Comparison of ENCODE assay signal across 8 cellular contexts in the genomic region with DNA sequence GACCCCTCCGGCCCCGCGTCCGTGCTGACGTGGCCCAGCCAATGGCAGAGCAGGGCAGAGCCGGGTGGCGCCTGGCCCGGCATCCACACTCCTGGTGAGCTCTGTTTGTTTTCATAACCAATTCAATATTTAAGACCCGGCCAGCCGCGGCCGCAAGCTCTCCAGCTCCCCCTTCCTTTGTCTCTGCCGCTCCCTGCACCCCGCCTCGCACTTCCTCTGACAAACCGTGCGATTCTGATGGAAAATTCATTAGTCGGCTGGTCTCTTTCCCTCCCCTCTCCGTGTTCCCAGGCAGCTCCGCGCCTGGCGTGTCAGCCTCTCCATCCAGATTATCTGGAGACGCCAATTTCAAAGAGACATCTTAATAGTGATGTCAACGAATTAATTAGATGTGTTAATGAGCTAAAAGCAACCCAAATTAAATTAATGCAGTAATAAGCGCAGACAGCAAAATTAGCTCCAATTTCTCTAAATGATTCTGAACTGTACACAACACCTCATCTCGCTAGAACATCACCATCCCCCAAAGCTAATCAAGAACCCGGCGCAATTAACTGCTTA. TPM values are rescaled to one million over a fixed set of nuclear protein-coding genes. Genes with fewer than 3 reads are reported as not detected.
DNase-seq lines count a peak whose midpoint lies in the region; TF ChIP-seq lines count a peak whose summit lies in the region.

No MANE protein-coding gene starts in this region.

- H3K4me3 ChIP-seq in NB4 (ENCODE audit: low read depth, low read length) (no peak overlapping the region), astrocyte of the cerebellum (ENCODE audit: low read depth, low read length) (no peak overlapping the region), mesenchymal stem cell (ENCODE audit: insufficient read depth in 1 of 2, low read depth in 1 of 2, low read length in 2 of 2) (no peak overlapping the region)
- no peak overlapping the region for H3K4me3 ChIP-seq in CD8-positive, alpha-beta memory T cell (ENCODE audit: low read length)

- in situ Hi-C loops in astrocyte of the cerebellum (cut with HindIII; ENCODE audit: low sequenced_read_pairs), result no loop called here

- no peak overlapping the region for H3K27ac ChIP-seq in mesenchymal stem cell (ENCODE audit: low read length, poor library complexity, severe bottlenecking)
- no peak overlapping the region for H3K27ac ChIP-seq in CD8-positive, alpha-beta memory T cell (ENCODE audit: low read depth, low read length)

- H3K4me2 ChIP-seq in mesenchymal stem cell (ENCODE audit: low read length, poor library complexity, severe bottlenecking), result peak overlapping the region; percentile 7

- no peak overlapping the region for H2BK5ac ChIP-seq in mesenchymal stem cell (ENCODE audit: low read depth, low read length, poor library complexity, severe bottlenecking)

- no peak overlapping the region for H3K4ac ChIP-seq in mesenchymal stem cell (ENCODE audit: low read depth in 1 of 2, low read length in 2 of 2)

- TF ChIP-seq CTCF in NB4 (IDR thresholded peaks at IDR 0.05; ENCODE audit: low read depth, low read length), result peak; percentile 53
- peak; percentile 44 for TF ChIP-seq CTCF in astrocyte of the cerebellum (IDR thresholded peaks at IDR 0.05; ENCODE audit: low read depth, low read length, missing control alignments)

- no peak overlapping the region for H4K91ac ChIP-seq in mesenchymal stem cell (ENCODE audit: low read length)

- peaks cover 10% of the 10 kb centered on the region for H3K4me1 ChIP-seq in mesenchymal stem cell (ENCODE audit: control insufficient read depth, insufficient read depth, low read depth, low read length)
- H3K4me1 ChIP-seq in CD8-positive, alpha-beta memory T cell (ENCODE audit: insufficient read depth, low read length), result no peaks in the 10 kb centered on the region

- H3K36me3 ChIP-seq in mesenchymal stem cell (ENCODE audit: control insufficient read depth in 1 of 2, insufficient read depth in 2 of 2, low read depth in 1 of 2, low read length in 2 of 2), result no peaks in the 10 kb centered on the region
- H3K36me3 ChIP-seq in CD8-positive, alpha-beta memory T cell (ENCODE audit: insufficient read depth, low read length), result no peaks in the 10 kb centered on the region

- no peak overlapping the region for H3K14ac ChIP-seq in mesenchymal stem cell (ENCODE audit: low read length in 2 of 2)

- no peak overlapping the region for H2BK12ac ChIP-seq in mesenchymal stem cell (ENCODE audit: low read length in 2 of 2)

- no peak overlapping the region for H3K18ac ChIP-seq in mesenchymal stem cell (ENCODE audit: low read depth in 1 of 2, low read length in 2 of 2)

- no peak overlapping the region for H3K27ac Mint-ChIP-seq in CD8-positive, alpha-beta memory T cell

- POLR2A ChIA-PET in CD8-positive, alpha-beta memory T cell (lab: Charles Lee), result no interaction called here

- peak overlapping the region; percentile 37 for H2AFZ ChIP-seq in mesenchymal stem cell (ENCODE audit: low read depth, low read length)

- peak overlapping the region; percentile 57 for H4K8ac ChIP-seq in mesenchymal stem cell (ENCODE audit: low read length)

- no peak overlapping the region for H2BK120ac ChIP-seq in mesenchymal stem cell (ENCODE audit: low read depth, low read length)

- H3K4me1 Mint-ChIP-seq in CD8-positive, alpha-beta memory T cell, result peaks cover 2 to 6% (median 6%) of the 10 kb centered on the region in 3 donors

- no peaks in the 10 kb centered on the region for H3K79me1 ChIP-seq in mesenchymal stem cell (replicated peaks; ENCODE audit: low read length, poor library complexity, severe bottlenecking)

- H2AK5ac ChIP-seq in mesenchymal stem cell (ENCODE audit: low read length, severe bottlenecking), result no peak overlapping the region

- CTCF ChIA-PET in CD8-positive, alpha-beta memory T cell (lab: Charles Lee), result interaction anchor here (1.0 to 2.1 kb wide), 3 partner anchors 9 to 70 kb away, joined by 4 to 5 read pairs (median 5); no protein-coding TSS in a partner anchor

- H3K27me3 Mint-ChIP-seq in CD8-positive, alpha-beta memory T cell, result peaks cover 47 to 57% of the 10 kb centered on the region in 2 donors

- H3K27me3 ChIP-seq in mesenchymal stem cell (ENCODE audit: control insufficient read depth in 1 of 2, insufficient read depth in 1 of 2, low read length in 2 of 2), result peaks cover 77 to 93% of the 10 kb centered on the region in 2 experiments
- peaks cover 30% of the 10 kb centered on the region for H3K27me3 ChIP-seq in CD8-positive, alpha-beta memory T cell (ENCODE audit: insufficient read depth, low read length, poor library complexity, severe bottlenecking)

- H3K9me3 Mint-ChIP-seq in CD8-positive, alpha-beta memory T cell, result peaks cover 0 to 10% (median 3%) of the 10 kb centered on the region in 5 donors

- H2BK15ac ChIP-seq in mesenchymal stem cell (ENCODE audit: low read depth, poor library complexity, severe bottlenecking), result no peak overlapping the region

- H3K4me3 Mint-ChIP-seq in CD8-positive, alpha-beta memory T cell, result no peak overlapping the region

- TF ChIP-seq POLR2A in NB4 (IDR thresholded peaks at IDR 0.05; ENCODE audit: extremely low read depth, insufficient read length), result no peak

- H3K9me3 ChIP-seq in mesenchymal stem cell (ENCODE audit: control insufficient read depth, low read length), result peaks cover 10% of the 10 kb centered on the region
- no peaks in the 10 kb centered on the region for H3K9me3 ChIP-seq in CD8-positive, alpha-beta memory T cell (ENCODE audit: low read length)

- 8% methylated on average over 19 of the region's 28 CpGs for WGBS in mesenchymal stem cell

- H3K9ac ChIP-seq in mesenchymal stem cell (ENCODE audit: low read length), result no peak overlapping the region

- DNase-seq in DMS153 treated with DMSO at 0.1 percent for 48 hours (lab: John Stamatoyannopoulos, UW; ENCODE audit: unreplicated experiment), result peak; percentile 51
- peak; percentile 84 for DNase-seq in NB4 (ENCODE audit: low read depth)
- DNase-seq in astrocyte of the cerebellum (ENCODE audit: low read depth), result peak; percentile 72
- peak; percentile 46 for DNase-seq in mesenchymal stem cell
- DNase-seq in activated CD4-positive, alpha-beta T cell treated with anti-CD3 and anti-CD28 coated beads for 48 hours, result no peak
- DNase-seq in NOMO-1 treated with dmso at 0.1 percent for 144 hours (lab: John Stamatoyannopoulos, UW; ENCODE audit: unreplicated experiment), result no peak
- DNase-seq in CD8-positive, alpha-beta memory T cell, result no peak
- no peak for DNase-seq in germinal center (ENCODE audit: low spot score)

- peak overlapping the region in 1 of 2 experiments; percentile 9 for H3K23ac ChIP-seq in mesenchymal stem cell (ENCODE audit: low read length in 2 of 2)

- no peaks in the 10 kb centered on the region for H3K36me3 Mint-ChIP-seq in CD8-positive, alpha-beta memory T cell

RNA-seq across cellular contexts. Expression of gene MICALL2, which starts 55.3 kb away (rescaled TPM):
- 31.0 TPM for polyA plus RNA-seq in mesenchymal stem cell (2013, experiment 1 of 2)
- 31.5 TPM for polyA plus RNA-seq in mesenchymal stem cell (2013, experiment 2 of 2)
- 1 to 10 TPM; 2.1 to 2.3 TPM for total RNA-seq in CD8-positive, alpha-beta memory T cell
- 0.71 TPM for polyA plus RNA-seq in CD8-positive, alpha-beta memory T cell

Comparison
In these comparisons a context has a peak if more than half of its experiments do, and no peak if none do; other contexts are left out.
1. DNase-seq: peak in DMS153 treated with DMSO at 0.1 percent for 48 hours (single experiment), NB4 (single experiment), astrocyte of the cerebellum (single experiment) and mesenchymal stem cell (single experiment); none in activated CD4-positive, alpha-beta T cell treated with anti-CD3 and anti-CD28 coated beads for 48 hours (single experiment), NOMO-1 treated with dmso at 0.1 percent for 144 hours (single experiment), CD8-positive, alpha-beta memory T cell (0 of 5) and germinal center (single experiment).